Comparison of ENCODE assay signal across 8 cellular contexts in the genomic region with DNA sequence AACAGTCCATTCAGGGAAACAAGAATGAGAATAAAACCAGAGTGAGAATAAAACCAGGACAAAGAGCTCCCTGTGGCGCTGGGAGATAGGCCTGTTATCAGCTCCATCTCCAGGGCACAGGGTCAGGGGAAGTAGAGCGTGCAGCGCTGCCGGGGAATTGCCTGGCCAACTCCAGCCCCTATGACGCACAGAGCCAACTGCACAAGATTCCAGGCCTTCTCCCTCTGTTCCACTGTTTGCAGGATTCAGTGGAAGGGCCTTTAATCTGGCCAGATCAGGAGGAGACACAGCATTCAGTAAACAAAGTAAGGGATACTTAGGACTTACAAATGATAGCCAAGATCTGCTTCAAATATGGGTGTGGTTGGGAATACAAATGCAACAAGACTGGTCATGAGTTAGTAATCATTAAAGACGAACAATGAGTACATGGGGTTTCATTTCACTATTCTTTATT. TPM values are rescaled to one million over a fixed set of nuclear protein-coding genes. Genes with fewer than 3 reads are reported as not detected.
DNase-seq lines count a peak whose midpoint lies in the region; ATAC-seq and TF ChIP-seq lines count a peak whose summit lies in the region.

No MANE protein-coding gene starts in this region.

- no peaks in the 10 kb centered on the region for H3K27me3 ChIP-seq in adipocyte (replicated peaks; ENCODE audit: control insufficient read depth, insufficient read depth, low read length)
- H3K27me3 ChIP-seq in heart left ventricle, result no peaks in the 10 kb centered on the region

- WGBS in heart left ventricle, 4 donors, result 8 to 30% (median 21%) methylated on average over 6 of the region's 6 CpGs

- no peak for TF ChIP-seq CTCF in heart left ventricle (IDR thresholded peaks at IDR 0.05)

- H3K4me3 ChIP-seq in adipocyte (ENCODE audit: low read length) (no peak overlapping the region), heart left ventricle (no peak overlapping the region)

- peaks cover 19% of the 10 kb centered on the region for H3K4me1 Mint-ChIP-seq in stimulated activated effector memory CD8-positive, alpha-beta T cell treated with anti-CD3 and anti-CD28 coated beads, Interleukin-12 subunit alpha, Interleukin-12 subunit beta, amount 100 ng/mL, for 72 hours

- ATAC-seq in heart left ventricle (peak; percentile 85 to 94 (median 90)), HG02884 (IDR thresholded peaks at IDR 0.05; ENCODE audit: unreplicated experiment) (no peak)
- ATAC-seq in stimulated activated effector memory CD8-positive, alpha-beta T cell treated with anti-CD3 and anti-CD28 coated beads, Interleukin-12 subunit alpha, Interleukin-12 subunit beta, amount 100 ng/mL, for 72 hours, result no peak

- H3K9me3 ChIP-seq in adipocyte (ENCODE audit: control insufficient read depth, low read length) (no peaks in the 10 kb centered on the region), heart left ventricle (no peaks in the 10 kb centered on the region)

- H3K36me3 ChIP-seq in adipocyte (ENCODE audit: control insufficient read depth, insufficient read depth, low read length, severe bottlenecking), result peaks cover 35% of the 10 kb centered on the region
- H3K36me3 ChIP-seq in heart left ventricle, result peaks cover 0 to 37% (median 20%) of the 10 kb centered on the region in 9 donors

- no peaks in the 10 kb centered on the region for H3K36me3 Mint-ChIP-seq in stimulated activated effector memory CD8-positive, alpha-beta T cell treated with anti-CD3 and anti-CD28 coated beads, Interleukin-12 subunit alpha, Interleukin-12 subunit beta, amount 100 ng/mL, for 72 hours

- no peak overlapping the region for H3K4me3 Mint-ChIP-seq in stimulated activated effector memory CD8-positive, alpha-beta T cell treated with anti-CD3 and anti-CD28 coated beads, Interleukin-12 subunit alpha, Interleukin-12 subunit beta, amount 100 ng/mL, for 72 hours

- no peak overlapping the region for H3K27ac Mint-ChIP-seq in stimulated activated effector memory CD8-positive, alpha-beta T cell treated with anti-CD3 and anti-CD28 coated beads, Interleukin-12 subunit alpha, Interleukin-12 subunit beta, amount 100 ng/mL, for 72 hours

- intact Hi-C loops in heart left ventricle (cut with DNase I), result loop anchor here in 8 of 10 donors (2.0 to 10.0 kb wide), 7 partner anchors 23 to 63 kb away; partner anchors contain the start of gene ITGB5 (in 5 of the 8)

- no peaks in the 10 kb centered on the region for H3K9me3 Mint-ChIP-seq in stimulated activated effector memory CD8-positive, alpha-beta T cell treated with anti-CD3 and anti-CD28 coated beads, Interleukin-12 subunit alpha, Interleukin-12 subunit beta, amount 100 ng/mL, for 72 hours

- H3K9ac ChIP-seq in adipocyte (ENCODE audit: low read length), result peak overlapping the region; percentile 67

- TF ChIP-seq POLR2A in heart left ventricle (IDR thresholded peaks at IDR 0.05), result no peak

- H3K4me1 ChIP-seq in adipocyte (ENCODE audit: control insufficient read depth, insufficient read depth, low read length), result peaks cover 70% of the 10 kb centered on the region
- H3K4me1 ChIP-seq in heart left ventricle, result peaks cover 12 to 73% (median 58%) of the 10 kb centered on the region in 12 donors

- DNase-seq in ELF-1 (ENCODE audit: low read depth, low spot score), result peak; percentile 93
- peak; percentile 69 for DNase-seq in adipocyte (ENCODE audit: low read depth)
- DNase-seq in heart left ventricle, result peak; percentile 69 to 87 (median 81)
- DNase-seq in renal cortical epithelial cell (ENCODE audit: low read depth), result peak; percentile 67
- no peak for DNase-seq in stimulated activated naive CD4-positive, alpha-beta T cell (lab: John Stamatoyannopoulos, UW)
- DNase-seq in NCI-H1105 (lab: John Stamatoyannopoulos, UW), result no peak
- DNase-seq in stimulated activated effector memory CD8-positive, alpha-beta T cell treated with anti-CD3 and anti-CD28 coated beads, Interleukin-12 subunit alpha, Interleukin-12 subunit beta, amount 100 ng/mL, for 72 hours (ENCODE audit: low spot score in 2 of 2), result no peak

- peak overlapping the region; percentile 61 to 92 (median 80) for H3K27ac ChIP-seq in heart left ventricle

RNA-seq across cellular contexts. Expression of gene ITGB5, which starts 49.4 kb away (rescaled TPM):
- total RNA-seq in heart left ventricle, result 100 to 1,000 TPM in 8 of 9 donors, 10 to 100 TPM in 1; 96.3 to 223 (median 118) TPM
- polyA plus RNA-seq in heart left ventricle, result 100 to 1,000 TPM in 1 of 2 donors, 10 to 100 TPM in 1; 23.1 to 159 TPM
- 142 and 304 TPM in 2 replicates for total RNA-seq in renal cortical epithelial cell

Comparison
In these comparisons a context has a peak if more than half of its experiments do, and no peak if none do; other contexts are left out.
1. DNase-seq: peak in ELF-1 (single experiment), adipocyte (single experiment), heart left ventricle (5 of 5) and renal cortical epithelial cell (single experiment); none in stimulated activated naive CD4-positive, alpha-beta T cell (0 of 6), NCI-H1105 (single experiment) and stimulated activated effector memory CD8-positive, alpha-beta T cell treated with anti-CD3 and anti-CD28 coated beads, Interleukin-12 subunit alpha, Interleukin-12 subunit beta, amount 100 ng/mL, for 72 hours (0 of 2).
2. ATAC-seq: peak in heart left ventricle (4 of 4); none in HG02884 (single experiment) and stimulated activated effector memory CD8-positive, alpha-beta T cell treated with anti-CD3 and anti-CD28 coated beads, Interleukin-12 subunit alpha, Interleukin-12 subunit beta, amount 100 ng/mL, for 72 hours (single experiment).